10 cellular contexts compared by ENCODE assay signal in the genomic region with DNA sequence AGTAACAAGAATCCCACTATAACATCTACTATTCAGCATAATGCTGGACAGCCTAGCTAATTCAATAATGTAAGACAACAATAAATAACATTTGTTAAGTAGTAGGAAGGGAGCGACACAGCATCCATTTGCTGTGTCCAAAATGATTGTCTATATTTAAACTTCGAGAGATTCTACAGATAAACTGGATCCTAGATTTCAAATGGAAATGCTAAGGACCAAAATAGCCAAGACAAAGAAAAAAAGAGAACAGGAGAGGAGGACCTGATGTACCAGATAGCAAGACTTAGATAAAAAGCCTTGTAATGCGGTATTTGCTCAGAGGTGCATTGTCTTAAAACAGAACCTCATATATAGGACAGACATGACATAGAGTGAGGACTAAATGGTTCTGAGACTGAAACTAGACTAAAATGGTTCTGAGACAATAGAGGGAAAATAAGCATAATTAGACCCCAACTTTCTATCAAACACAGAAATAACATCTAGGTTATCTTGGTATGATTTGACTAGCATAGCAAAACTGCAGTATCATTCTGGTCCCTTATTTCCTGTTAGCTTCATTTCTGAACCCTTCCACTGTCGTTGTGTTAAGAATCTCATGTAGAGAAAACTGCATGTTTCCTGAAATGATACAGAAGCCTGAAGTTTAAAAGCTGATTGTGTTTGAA. TPM values are rescaled to one million over a fixed set of nuclear protein-coding genes. Genes with fewer than 3 reads are reported as not detected.
DNase-seq lines count a peak whose midpoint lies in the region; ATAC-seq and TF ChIP-seq lines count a peak whose summit lies in the region.
"Had no signal": no experiment of that assay in that cellular context is flagged by ENCODE, and none has a peak within 500 bp of the region (broad histone marks: within the 10 kb centered on the region; RNA-seq: fewer than 3 reads in every experiment).

No MANE protein-coding gene starts in this region.

- H3K4me1 Mint-ChIP-seq in natural killer cell, result peaks cover 9 to 10% of the 10 kb centered on the region in 2 donors
- H3K4me1 Mint-ChIP-seq: neural crest cell had no signal

- no peaks in the 10 kb centered on the region for H3K27me3 Mint-ChIP-seq in natural killer cell (ENCODE audit: low read depth in 2 of 2)

- no peaks in the 10 kb centered on the region for H4K20me1 ChIP-seq in KMS-11 (ENCODE audit: insufficient read depth)

- ATAC-seq in activated CD4-positive, CD25-positive, alpha-beta regulatory T cell treated with anti-CD3 and anti-CD28 coated beads, Interleukin-2, amount 50 U/mL, for 24 hours, result peak; percentile 80 to 84
- peak; percentile 68 for ATAC-seq in GM21825 (IDR thresholded peaks at IDR 0.05; ENCODE audit: unreplicated experiment)
- peak in 1 of 3 donors; percentile 54 for ATAC-seq in natural killer cell

- H2AFZ ChIP-seq in KMS-11 (ENCODE audit: low read depth), result peak overlapping the region; percentile 43

- no peaks in the 10 kb centered on the region for H3K36me3 Mint-ChIP-seq in natural killer cell

- no peak overlapping the region for H3K27ac Mint-ChIP-seq in natural killer cell

- H3K27me3 ChIP-seq in KMS-11 (ENCODE audit: insufficient read depth, low read depth), result no peaks in the 10 kb centered on the region

- peak overlapping the region; percentile 87 for H3K27ac ChIP-seq in KMS-11

- no peaks in the 10 kb centered on the region for H3K79me2 ChIP-seq in KMS-11 (ENCODE audit: insufficient read depth, low read depth)

- H3K9ac ChIP-seq in KMS-11, result peak overlapping the region; percentile 55; the same call in 1 of the 2 replicates

- no peak for DNase-seq in activated CD4-positive, CD25-positive, alpha-beta regulatory T cell (lab: John Stamatoyannopoulos, UW)
- DNase-seq in natural killer cell (no peak), NOMO-1 treated with DMSO at 0.1 percent for 48 hours (lab: John Stamatoyannopoulos, UW; ENCODE audit: unreplicated experiment) (no peak), NCI-H1436 treated with DMSO at 0.1 percent for 48 hours (lab: John Stamatoyannopoulos, UW) (no peak), hippocampal formation (lab: John Stamatoyannopoulos, UW) (no peak)
- DNase-seq: NCI-H1092 had no signal

- no peaks in the 10 kb centered on the region for H3K9me3 Mint-ChIP-seq in natural killer cell
- H3K9me3 Mint-ChIP-seq: neural crest cell had no signal

- H3K4me1 ChIP-seq in KMS-11 (ENCODE audit: low read depth, poor library complexity, severe bottlenecking), result peaks cover 37% of the 10 kb centered on the region

- H3K4me3 ChIP-seq in KMS-11 (IDR thresholded peaks at IDR 0.05; ENCODE audit: insufficient read depth, low read depth, low read length), result no peak overlapping the region

- H3K4me3 Mint-ChIP-seq in natural killer cell, result peak overlapping the region; percentile 41
- H3K4me3 Mint-ChIP-seq: neural crest cell had no signal

- H3K36me3 ChIP-seq in KMS-11 (ENCODE audit: insufficient read depth), result no peaks in the 10 kb centered on the region

- TF ChIP-seq CTCF in KMS-11 (conservative IDR thresholded peaks at IDR 0.05; ENCODE audit: low read depth, low read length) (no peak), natural killer cell (IDR thresholded peaks at IDR 0.05) (no peak)

- peak overlapping the region; percentile 65 for H3K4me2 ChIP-seq in KMS-11

- intact Hi-C loops in natural killer cell (cut with micrococcal nuclease), result no loop called here

RNA-seq across cellular contexts. Expression of gene HPGDS, which starts 3.8 kb away (rescaled TPM):
- total RNA-seq in natural killer cell, result 1 to 10 TPM in 1 of 3 donors, under 1 TPM in 1, not detected in 1; 0.36 to 4.3 TPM
- total RNA-seq: neural crest cell had no signal
